In genomic region chr2:178111743-178112142, GRCh38 we compare ENCODE assay signal across 8 cellular contexts. TPM values are rescaled to one million over a fixed set of nuclear protein-coding genes. Genes with fewer than 3 reads are reported as not detected.
DNase-seq lines count a peak whose midpoint lies in the region; ATAC-seq, FAIRE-seq and TF ChIP-seq lines count a peak whose summit lies in the region.

No MANE protein-coding gene starts in this region.

- no peak for TF ChIP-seq CTCF in MM.1S (IDR thresholded peaks at IDR 0.05; ENCODE audit: low read length)

- 97% methylated on average over 1 of the region's 1 CpG for WGBS in right cardiac atrium

- H3K4me3 ChIP-seq in MM.1S (ENCODE audit: low read length) (no peak overlapping the region), duodenal mucosa (ENCODE audit: low read depth in 1 of 2, low read length in 2 of 2) (peak overlapping the region; percentile 96 to 98), skeletal muscle tissue (ENCODE audit: low read length in 3 of 3) (peak overlapping the region; percentile 91 to 98 (median 98)), right cardiac atrium (ENCODE audit: low read length) (no peak overlapping the region)

- H3K27ac ChIP-seq in MM.1S (ENCODE audit: low read length) (no peak overlapping the region), duodenal mucosa (ENCODE audit: low read depth, low read length) (no peak overlapping the region), skeletal muscle tissue (ENCODE audit: low read depth, low read length) (no peak overlapping the region), right cardiac atrium (ENCODE audit: low read length) (no peak overlapping the region)

- peak overlapping the region; percentile 82 for H2AFZ ChIP-seq in MM.1S (ENCODE audit: low read length)

- DNase-seq in MM.1S: no peak
- no peak for DNase-seq in head of caudate nucleus
- no peak for DNase-seq in right cardiac atrium
- no peak for DNase-seq in urothelium cell line (ENCODE audit: low spot score)

- ATAC-seq in GM21528 (IDR thresholded peaks at IDR 0.05; ENCODE audit: low FRiP score, unreplicated experiment) (peak; percentile 4), HG03521 (IDR thresholded peaks at IDR 0.05; ENCODE audit: unreplicated experiment) (no peak), right cardiac atrium (no peak)

- peaks cover 29% of the 10 kb centered on the region for H3K79me2 ChIP-seq in MM.1S (ENCODE audit: low read length)

- H3K36me3 ChIP-seq in MM.1S (replicated peaks; ENCODE audit: insufficient read depth, low read length) (no peaks in the 10 kb centered on the region), duodenal mucosa (ENCODE audit: control insufficient read depth in 1 of 2, insufficient read depth in 2 of 2, low read length in 2 of 2) (no peaks in the 10 kb centered on the region), skeletal muscle tissue (ENCODE audit: control insufficient read depth in 3 of 3, insufficient read depth in 3 of 3, low read length in 3 of 3) (peaks cover 0 to 3% (median 3%) of the 10 kb centered on the region in 3 donors)

- H3K4me1 ChIP-seq in MM.1S (ENCODE audit: low read length): peaks cover 6% of the 10 kb centered on the region; the same call in 1 of the 2 replicates
- peaks cover 9 to 14% of the 10 kb centered on the region in 2 donors for H3K4me1 ChIP-seq in duodenal mucosa (ENCODE audit: control insufficient read depth in 1 of 2, insufficient read depth in 2 of 2, low read length in 2 of 2)
- peaks cover 8 to 16% (median 10%) of the 10 kb centered on the region in 3 donors for H3K4me1 ChIP-seq in skeletal muscle tissue (ENCODE audit: control insufficient read depth in 3 of 3, insufficient read depth in 3 of 3, low read length in 3 of 3)
- no peaks in the 10 kb centered on the region for H3K4me1 ChIP-seq in right cardiac atrium (ENCODE audit: control insufficient read depth, insufficient read depth, low read length)

- FAIRE-seq in urothelium cell line (lab: Jason Lieb, UNC): no peak

- no peaks in the 10 kb centered on the region for H3K9me2 ChIP-seq in MM.1S (replicated peaks; ENCODE audit: insufficient read depth, low read length)

- no peaks in the 10 kb centered on the region for H3K9me3 ChIP-seq in MM.1S (replicated peaks; ENCODE audit: insufficient read depth, low read length)
- H3K9me3 ChIP-seq in duodenal mucosa (ENCODE audit: control insufficient read depth in 1 of 2, low read length in 2 of 2): no peaks in the 10 kb centered on the region
- no peaks in the 10 kb centered on the region for H3K9me3 ChIP-seq in skeletal muscle tissue (ENCODE audit: control insufficient read depth in 3 of 3, low read length in 3 of 3)
- H3K9me3 ChIP-seq in right cardiac atrium (ENCODE audit: control insufficient read depth, low read length): no peaks in the 10 kb centered on the region

- H3K9ac ChIP-seq in MM.1S (ENCODE audit: low read length) (no peak overlapping the region), duodenal mucosa (ENCODE audit: low read depth in 1 of 2, low read length in 2 of 2) (no peak overlapping the region), skeletal muscle tissue (ENCODE audit: low read depth in 1 of 3, low read length in 3 of 3) (peak overlapping the region in 1 of 3 donors; percentile 17)

- intact Hi-C loops in head of caudate nucleus (cut with DNase I) (loop anchor here (5.0 kb wide), 1 partner anchor 301 kb away; no protein-coding TSS in a partner anchor), right cardiac atrium (cut with DNase I) (loop anchor here in 3 of 4 donors (5.0 to 10.0 kb wide), 3 partner anchors 63 to 303 kb away; no protein-coding TSS in a partner anchor)

- H3K4me2 ChIP-seq in MM.1S (ENCODE audit: low read depth, low read length): no peak overlapping the region

- no peaks in the 10 kb centered on the region for H4K20me1 ChIP-seq in MM.1S (ENCODE audit: insufficient read depth, low read length)

- peaks cover 16% of the 10 kb centered on the region; the same call in 1 of the 2 replicates for H3F3A ChIP-seq in MM.1S (ENCODE audit: insufficient read depth, low read length)

- H3K27me3 ChIP-seq in MM.1S (replicated peaks; ENCODE audit: insufficient read depth, low read length) (no peaks in the 10 kb centered on the region), duodenal mucosa (ENCODE audit: control insufficient read depth in 1 of 2, insufficient read depth in 2 of 2, low read length in 2 of 2) (no peaks in the 10 kb centered on the region), skeletal muscle tissue (ENCODE audit: control insufficient read depth in 3 of 3, insufficient read depth in 3 of 3, low read length in 3 of 3) (no peaks in the 10 kb centered on the region), right cardiac atrium (ENCODE audit: control insufficient read depth, insufficient read depth) (no peaks in the 10 kb centered on the region)

RNA-seq across cellular contexts. Expression of gene RBM45, which starts 0.5 kb away (rescaled TPM):
- total RNA-seq in skeletal muscle tissue (11.0 TPM), right cardiac atrium (1 to 10 TPM; 8.1 to 9.9 (median 8.6) TPM)
- polyA plus RNA-seq in right cardiac atrium: 7.8 TPM

RNA-seq across cellular contexts. Expression of gene PDE11A, which starts 39.2 kb away (rescaled TPM):
- total RNA-seq in skeletal muscle tissue: 1.0 TPM
- total RNA-seq in right cardiac atrium: under 1 TPM; 0.08 to 0.63 (median 0.19) TPM
- 0.16 TPM for polyA plus RNA-seq in right cardiac atrium

Comparison
In these comparisons a context has a peak if more than half of its experiments do, and no peak if none do; other contexts are left out.
1. H3K4me3 ChIP-seq: peak in duodenal mucosa (2 of 2) and skeletal muscle tissue (3 of 3); none in MM.1S (single experiment) and right cardiac atrium (single experiment).